21 cellular contexts compared by ENCODE assay signal in genomic region chr3:49625971-49626640, GRCh38. TPM values are rescaled to one million over a fixed set of nuclear protein-coding genes. Genes with fewer than 3 reads are reported as not detected.
A peak's percentile ranks its signal among the peaks of the same experiment; 100 is the strongest.
DNase-seq lines count a peak whose midpoint lies in the region; ATAC-seq lines count a peak whose summit lies in the region.
"Had no signal": no experiment of that assay in that cellular context is flagged by ENCODE, and none has a peak within 500 bp of the region (broad histone marks: within the 10 kb centered on the region; RNA-seq: fewer than 3 reads in every experiment).

No MANE protein-coding gene starts in this region.

- no peak overlapping the region for H3K4me3 Mint-ChIP-seq in stimulated activated naive CD8-positive, alpha-beta T cell treated with anti-CD3 and anti-CD28 coated beads, Interleukin-15, amount 100 ng/mL, for 72 hours
- no peak overlapping the region for H3K4me3 Mint-ChIP-seq in activated naive CD8-positive, alpha-beta T cell treated with anti-CD3 and anti-CD28 coated beads, Interleukin-2, amount 50 U/mL, for 24 hours
- H3K4me3 Mint-ChIP-seq: CD8-positive, alpha-beta T cell; endodermal cell; stimulated activated naive B cell treated with anti-CD40 and anti-IgM and Interleukin-4, amounts not matched to agents 10 μg/mL and 1 μg/mL and 100 μg/mL, for 72 hours had no signal

- no peaks in the 10 kb centered on the region for H3K36me3 Mint-ChIP-seq in activated naive CD8-positive, alpha-beta T cell treated with anti-CD3 and anti-CD28 coated beads, Interleukin-2, amount 50 U/mL, for 24 hours (ENCODE audit: low read depth)
- H3K36me3 Mint-ChIP-seq: CD8-positive, alpha-beta T cell; stimulated activated naive B cell treated with anti-CD40 and anti-IgM and Interleukin-4, amounts not matched to agents 10 μg/mL and 1 μg/mL and 100 μg/mL, for 72 hours had no signal

- DNase-seq in stimulated activated naive CD8-positive, alpha-beta T cell treated with anti-CD3 and anti-CD28 coated beads, Interleukin-15, Interleukin-2, amounts not matched to agents 100 U/mL and 50 U/mL, for 24 hours = no peak
- no peak for DNase-seq in stimulated activated naive CD8-positive, alpha-beta T cell treated with anti-CD3 and anti-CD28 coated beads, Interleukin-15, amount 100 ng/mL, for 72 hours
- DNase-seq in activated naive CD8-positive, alpha-beta T cell treated with anti-CD3 and anti-CD28 coated beads, Interleukin-2, amount 50 U/mL, for 24 hours = peak; percentile 10
- DNase-seq in head of caudate nucleus (peak in 41 of 42 donors; percentile 30 to 92 (median 70)), germinal center (ENCODE audit: low spot score) (no peak), HT-29 (ENCODE audit: low spot score) (no peak)
- no peak for DNase-seq in activated CD4-positive, CD25-positive, alpha-beta regulatory T cell treated with anti-CD3 and anti-CD28 coated beads, Interleukin-2, amount 50 U/mL, for 72 hours
- DNase-seq: activated CD4-positive, alpha-beta T cell treated with anti-CD3 and anti-CD28 coated beads, Interleukin-2, amount 50 U/mL, for 1 hour; amniotic stem cell; CD8-positive, alpha-beta T cell; endodermal cell; islet precursor cell; lower lobe of right lung; NCI-H1092 treated with DMSO at 0.1 percent for 48 hours; NCI-H2107; NCI-H524 treated with DMSO at 0.1 percent for 48 hours; right cardiac atrium; stimulated activated naive B cell treated with anti-CD40 and anti-IgM and Interleukin-4, amounts not matched to agents 10 μg/mL and 1 μg/mL and 100 μg/mL, for 72 hours; SW 1271; transverse colon had no signal

- peak; percentile 72 for ATAC-seq in stimulated activated naive CD8-positive, alpha-beta T cell treated with anti-CD3 and anti-CD28 coated beads, Interleukin-15, Interleukin-2, amounts not matched to agents 100 U/mL and 50 U/mL, for 24 hours
- no peak for ATAC-seq in stimulated activated naive CD8-positive, alpha-beta T cell treated with anti-CD3 and anti-CD28 coated beads, Interleukin-15, amount 100 ng/mL, for 72 hours
- peak; percentile 65 for ATAC-seq in activated naive CD8-positive, alpha-beta T cell treated with anti-CD3 and anti-CD28 coated beads, Interleukin-2, amount 50 U/mL, for 24 hours
- ATAC-seq: CD8-positive, alpha-beta T cell; lower lobe of right lung; right cardiac atrium; stimulated activated naive B cell treated with anti-CD40 and anti-IgM and Interleukin-4, amounts not matched to agents 10 μg/mL and 1 μg/mL and 100 μg/mL, for 72 hours had no signal

- peaks cover 18% of the 10 kb centered on the region for H3K4me1 Mint-ChIP-seq in stimulated activated naive CD8-positive, alpha-beta T cell treated with anti-CD3 and anti-CD28 coated beads, Interleukin-15, amount 100 ng/mL, for 72 hours
- peaks cover 9% of the 10 kb centered on the region for H3K4me1 Mint-ChIP-seq in activated naive CD8-positive, alpha-beta T cell treated with anti-CD3 and anti-CD28 coated beads, Interleukin-2, amount 50 U/mL, for 24 hours
- H3K4me1 Mint-ChIP-seq: endodermal cell had no signal

- H3K9me3 Mint-ChIP-seq in stimulated activated naive CD8-positive, alpha-beta T cell treated with anti-CD3 and anti-CD28 coated beads, Interleukin-15, amount 100 ng/mL, for 72 hours = no peaks in the 10 kb centered on the region
- H3K9me3 Mint-ChIP-seq in activated naive CD8-positive, alpha-beta T cell treated with anti-CD3 and anti-CD28 coated beads, Interleukin-2, amount 50 U/mL, for 24 hours = no peaks in the 10 kb centered on the region
- H3K9me3 Mint-ChIP-seq: CD8-positive, alpha-beta T cell; endodermal cell; stimulated activated naive B cell treated with anti-CD40 and anti-IgM and Interleukin-4, amounts not matched to agents 10 μg/mL and 1 μg/mL and 100 μg/mL, for 72 hours had no signal

- H3K27me3 Mint-ChIP-seq in stimulated activated naive CD8-positive, alpha-beta T cell treated with anti-CD3 and anti-CD28 coated beads, Interleukin-15, amount 100 ng/mL, for 72 hours = peaks cover 2% of the 10 kb centered on the region
- peaks cover 4% of the 10 kb centered on the region for H3K27me3 Mint-ChIP-seq in activated naive CD8-positive, alpha-beta T cell treated with anti-CD3 and anti-CD28 coated beads, Interleukin-2, amount 50 U/mL, for 24 hours

- no peak overlapping the region for H3K27ac Mint-ChIP-seq in stimulated activated naive CD8-positive, alpha-beta T cell treated with anti-CD3 and anti-CD28 coated beads, Interleukin-15, amount 100 ng/mL, for 72 hours
- peak overlapping the region; percentile 15 for H3K27ac Mint-ChIP-seq in activated naive CD8-positive, alpha-beta T cell treated with anti-CD3 and anti-CD28 coated beads, Interleukin-2, amount 50 U/mL, for 24 hours
- H3K27ac Mint-ChIP-seq: CD8-positive, alpha-beta T cell; endodermal cell; stimulated activated naive B cell treated with anti-CD40 and anti-IgM and Interleukin-4, amounts not matched to agents 10 μg/mL and 1 μg/mL and 100 μg/mL, for 72 hours had no signal

- intact Hi-C loops in head of caudate nucleus (cut with DNase I) = no loop called here

- H3K27ac ChIP-seq in temporal lobe (ENCODE audit: low read depth, low read length) = peak overlapping the region; percentile 48
- H3K27ac ChIP-seq: lower lobe of right lung, transverse colon had no signal

RNA-seq across cellular contexts. Expression of gene APEH, which starts 48.0 kb away (rescaled TPM):
- 47.0 TPM for total RNA-seq in temporal lobe
- 246 and 254 TPM in 2 replicates for total RNA-seq in HT-29 (2014; rRNA removed; shearing (Covaris generic))

Comparison
In these comparisons a context has a peak if more than half of its experiments do, and no peak if none do; other contexts are left out.
1. DNase-seq: peak in activated naive CD8-positive, alpha-beta T cell treated with anti-CD3 and anti-CD28 coated beads, Interleukin-2, amount 50 U/mL, for 24 hours (single experiment) and head of caudate nucleus (41 of 42); none in stimulated activated naive CD8-positive, alpha-beta T cell treated with anti-CD3 and anti-CD28 coated beads, Interleukin-15, Interleukin-2, amounts not matched to agents 100 U/mL and 50 U/mL, for 24 hours (single experiment), stimulated activated naive CD8-positive, alpha-beta T cell treated with anti-CD3 and anti-CD28 coated beads, Interleukin-15, amount 100 ng/mL, for 72 hours (0 of 2), germinal center (single experiment), activated CD4-positive, CD25-positive, alpha-beta regulatory T cell treated with anti-CD3 and anti-CD28 coated beads, Interleukin-2, amount 50 U/mL, for 72 hours (single experiment) and HT-29 (single experiment).